ENCODE assay signal across 9 cellular contexts in genomic region chr2:10135296-10136089, GRCh38. TPM values are rescaled to one million over a fixed set of nuclear protein-coding genes. Genes with fewer than 3 reads are reported as not detected.
DNase-seq lines count a peak whose midpoint lies in the region; TF ChIP-seq lines count a peak whose summit lies in the region.
"Had no signal": no experiment of that assay in that cellular context is flagged by ENCODE, and none has a peak within 500 bp of the region (broad histone marks: within the 10 kb centered on the region; RNA-seq: fewer than 3 reads in every experiment).

No MANE protein-coding gene starts in this region.

- DNase-seq in NCI-H526 (lab: John Stamatoyannopoulos, UW) (peak; percentile 44 to 47), NCI-H526 treated with DMSO at 0.1 percent for 48 hours (lab: John Stamatoyannopoulos, UW) (no peak), H4 (ENCODE audit: low spot score) (peak; percentile 40), SJSA1 (ENCODE audit: low read depth in 1 of 2, low spot score in 2 of 2) (peak; percentile 80 to 89), kidney tubule cell (ENCODE audit: low spot score) (peak; percentile 49), neural progenitor cell (ENCODE audit: low spot score) (no peak)
- DNase-seq in stimulated activated CD8-positive, alpha-beta memory T cell treated with anti-CD3 and anti-CD28 coated beads, Interleukin-4, amount 100 ng/mL, for 48 hours: no peak
- no peak for DNase-seq in CD4-positive, alpha-beta memory T cell
- DNase-seq: kidney had no signal

- H3K9ac ChIP-seq in neural progenitor cell: no peak overlapping the region

- peaks cover 34% of the 10 kb centered on the region for H3K4me1 ChIP-seq in SJSA1 (replicated peaks)
- H3K4me1 ChIP-seq in CD4-positive, alpha-beta memory T cell (ENCODE audit: insufficient read depth, low read length): no peaks in the 10 kb centered on the region
- no peaks in the 10 kb centered on the region for H3K4me1 ChIP-seq in neural progenitor cell

- peaks cover 16% of the 10 kb centered on the region for H3F3A ChIP-seq in neural progenitor cell (ENCODE audit: low read depth)

- no peak for TF ChIP-seq CTCF in neural progenitor cell (IDR thresholded peaks at IDR 0.05)

- H3K4me1 Mint-ChIP-seq in CD4-positive, alpha-beta memory T cell: peaks cover 2 to 7% (median 5%) of the 10 kb centered on the region in 4 donors
- peaks cover 5% of the 10 kb centered on the region for H3K4me1 Mint-ChIP-seq in neural progenitor cell

- H2AFZ ChIP-seq in neural progenitor cell (replicated peaks): no peak overlapping the region

- H3K79me2 ChIP-seq in neural progenitor cell (ENCODE audit: low read depth): peaks cover 9% of the 10 kb centered on the region

- H3K9me3 ChIP-seq in SJSA1 (replicated peaks) (no peaks in the 10 kb centered on the region), neural progenitor cell (ENCODE audit: low read depth) (no peaks in the 10 kb centered on the region)
- H3K9me3 ChIP-seq in CD4-positive, alpha-beta memory T cell (ENCODE audit: control insufficient read depth in 1 of 2, low read length in 2 of 2): no peaks in the 10 kb centered on the region

- H4K20me1 ChIP-seq in neural progenitor cell (ENCODE audit: low read depth): peaks cover 33% of the 10 kb centered on the region

- intact Hi-C loops in CD4-positive, alpha-beta memory T cell (cut with micrococcal nuclease): no loop called here

- CTCF ChIA-PET in CD4-positive, alpha-beta memory T cell (lab: Charles Lee; ENCODE audit: partially characterized antibody): interaction anchor here (1.3 to 1.8 kb wide), 4 partner anchors 10 to 300 kb away, joined by 3 to 9 read pairs (median 8); no protein-coding TSS in a partner anchor

- peak overlapping the region in 1 of 7 donors; percentile 74 for H3K27ac Mint-ChIP-seq in CD4-positive, alpha-beta memory T cell
- H3K27ac Mint-ChIP-seq in neural progenitor cell: no peak overlapping the region

- H3K4me3 ChIP-seq in SJSA1 (no peak overlapping the region), neural progenitor cell (no peak overlapping the region)
- no peak overlapping the region for H3K4me3 ChIP-seq in CD4-positive, alpha-beta memory T cell (ENCODE audit: low read length in 2 of 2)

- no peaks in the 10 kb centered on the region for H3K9me3 Mint-ChIP-seq in CD4-positive, alpha-beta memory T cell
- no peaks in the 10 kb centered on the region for H3K9me3 Mint-ChIP-seq in neural progenitor cell

- H3K27ac ChIP-seq in SJSA1 (no peak overlapping the region), neural progenitor cell (no peak overlapping the region)
- no peak overlapping the region for H3K27ac ChIP-seq in CD4-positive, alpha-beta memory T cell (ENCODE audit: low read depth, low read length)

- H3K27me3 ChIP-seq in SJSA1 (replicated peaks) (no peaks in the 10 kb centered on the region), neural progenitor cell (no peaks in the 10 kb centered on the region)
- no peaks in the 10 kb centered on the region for H3K27me3 ChIP-seq in CD4-positive, alpha-beta memory T cell (ENCODE audit: insufficient read depth, low read length)

- no peak overlapping the region for H3K4me3 Mint-ChIP-seq in CD4-positive, alpha-beta memory T cell
- no peak overlapping the region for H3K4me3 Mint-ChIP-seq in neural progenitor cell

- no peak overlapping the region for H3K4me2 ChIP-seq in neural progenitor cell

- POLR2A ChIA-PET in CD4-positive, alpha-beta memory T cell (lab: Charles Lee; ENCODE audit: partially characterized antibody): interaction anchor here (1.5 kb wide), 1 partner anchor 273 kb away, joined by 3 read pairs; no protein-coding TSS in a partner anchor

- H3K27me3 Mint-ChIP-seq in CD4-positive, alpha-beta memory T cell: no peaks in the 10 kb centered on the region
- H3K27me3 Mint-ChIP-seq in neural progenitor cell (ENCODE audit: insufficient read depth, low read depth): no peaks in the 10 kb centered on the region

- no peaks in the 10 kb centered on the region for H3K36me3 Mint-ChIP-seq in CD4-positive, alpha-beta memory T cell
- peaks cover 27% of the 10 kb centered on the region for H3K36me3 Mint-ChIP-seq in neural progenitor cell

- H3K36me3 ChIP-seq in SJSA1 (peaks cover 60% of the 10 kb centered on the region), neural progenitor cell (peaks cover 5% of the 10 kb centered on the region)
- no peaks in the 10 kb centered on the region for H3K36me3 ChIP-seq in CD4-positive, alpha-beta memory T cell (ENCODE audit: insufficient read depth, low read length)

RNA-seq across cellular contexts. Expression of gene RRM2, which starts 13.0 kb away (rescaled TPM):
- 51.9 and 68.5 TPM in 2 replicates for total RNA-seq in H4 (2014; rRNA removed; shearing (Covaris generic))
- total RNA-seq in SJSA1 (2014; rRNA removed; shearing (Covaris generic)): 180 and 209 TPM in 2 replicates
- under 1 TPM in 1 of 2 experiments, not detected in 1; 0.42 TPM for total RNA-seq in CD4-positive, alpha-beta memory T cell
- under 1 TPM; 0.48 to 0.77 TPM for polyA plus RNA-seq in CD4-positive, alpha-beta memory T cell
- total RNA-seq in neural progenitor cell (ENCODE audit: low replicate concordance): 62.1 and 66.0 TPM in 2 replicates

RNA-seq across cellular contexts. Expression of gene CYS1, which starts 55.3 kb away (rescaled TPM):
- total RNA-seq in H4 (2014; rRNA removed; shearing (Covaris generic)): 0.43 and 1.1 TPM in 2 replicates
- total RNA-seq in SJSA1 (2014; rRNA removed; shearing (Covaris generic)): 13.7 and 21.3 TPM in 2 replicates
- total RNA-seq in CD4-positive, alpha-beta memory T cell: not detected
- polyA plus RNA-seq in CD4-positive, alpha-beta memory T cell: not detected
- 0.56 TPM in 1 of 2 replicates, not detected in the other for total RNA-seq in neural progenitor cell (ENCODE audit: low replicate concordance)

Comparison
In these comparisons a context has a peak if more than half of its experiments do, and no peak if none do; other contexts are left out.
1. DNase-seq: peak in NCI-H526 (2 of 2), H4 (single experiment), SJSA1 (2 of 2) and kidney tubule cell (single experiment); none in NCI-H526 treated with DMSO at 0.1 percent for 48 hours (single experiment), stimulated activated CD8-positive, alpha-beta memory T cell treated with anti-CD3 and anti-CD28 coated beads, Interleukin-4, amount 100 ng/mL, for 48 hours (single experiment), CD4-positive, alpha-beta memory T cell (0 of 5) and neural progenitor cell (single experiment).
2. RNA of gene RRM2, which starts 13.0 kb away (total RNA-seq): 180 to 209 TPM in SJSA1, 51.9 to 68.5 TPM in H4 and 62.1 to 66.0 TPM in neural progenitor cell; 0.42 TPM in CD4-positive, alpha-beta memory T cell; every median in the first group is over 10 times any median in the second.